ENCODE assay signal across 26 cellular contexts in genomic region chrX:41703574-41704029, GRCh38. TPM values are rescaled to one million over a fixed set of nuclear protein-coding genes. Genes with fewer than 3 reads are reported as not detected.
"Had no signal": no experiment of that assay in that cellular context is flagged by ENCODE, and none has a peak within 500 bp of the region (broad histone marks: within the 10 kb centered on the region; RNA-seq: fewer than 3 reads in every experiment).

No MANE protein-coding gene starts in this region.

- H3K4me3 ChIP-seq: dorsolateral prefrontal cortex, gastrocnemius medialis, neural progenitor cell, right atrium auricular region, stomach, testis, upper lobe of left lung had no signal

- H3K36me3 Mint-ChIP-seq: activated naive CD8-positive, alpha-beta T cell; neural progenitor cell had no signal

- H3K27ac Mint-ChIP-seq: activated CD8-positive, alpha-beta memory T cell treated with anti-CD3 and anti-CD28 coated beads, Interleukin-2, amount 10 ng/mL, durations not matched to agents 7 days and 5 days; activated T-cell treated with anti-CD3 and anti-CD28 coated beads, Interleukin-2, amount 50 U/mL, for 24 hours; brain; neural progenitor cell; progenitor cell of endocrine pancreas had no signal

- DNase-seq: activated CD4-positive, alpha-beta T cell treated with anti-CD3 and anti-CD28 coated beads for 1 hour; activated CD4-positive, alpha-beta T cell treated with anti-CD3 and anti-CD28 coated beads, Interleukin-2, amount 50 U/mL, for 48 hours; activated CD8-positive, alpha-beta memory T cell treated with anti-CD3 and anti-CD28 coated beads, Interleukin-2, amount 10 ng/mL, durations not matched to agents 7 days and 5 days; activated gamma-delta T cell; activated T-cell treated with anti-CD3 and anti-CD28 coated beads, Interleukin-2, amount 50 U/mL, for 24 hours; caudate nucleus; dorsolateral prefrontal cortex; gastrocnemius medialis; head of caudate nucleus; left ventricle myocardium superior; stimulated activated CD4-positive, alpha-beta T cell treated with anti-CD3 and anti-CD28 coated beads, Interleukin-2, amount 100 ng/mL, for 24 hours; stomach; T1000; testis; upper lobe of left lung had no signal

- H3K36me3 ChIP-seq: gastrocnemius medialis, neural progenitor cell, right atrium auricular region, stomach, upper lobe of left lung had no signal

- H2AFZ ChIP-seq: neural progenitor cell had no signal

- H3K4me1 ChIP-seq: gastrocnemius medialis, neural progenitor cell, right atrium auricular region, stomach, testis had no signal

- H3K4me3 Mint-ChIP-seq: activated CD8-positive, alpha-beta memory T cell treated with anti-CD3 and anti-CD28 coated beads, Interleukin-2, amount 10 ng/mL, durations not matched to agents 7 days and 5 days; activated naive CD8-positive, alpha-beta T cell; activated T-cell treated with anti-CD3 and anti-CD28 coated beads, Interleukin-2, amount 50 U/mL, for 24 hours; brain; neural progenitor cell had no signal

- H3K27ac ChIP-seq: gastrocnemius medialis, neural progenitor cell, right atrium auricular region, stomach, testis, upper lobe of left lung had no signal

- H3K4me2 ChIP-seq: neural progenitor cell had no signal

- H3K27me3 ChIP-seq: gastrocnemius medialis, neural progenitor cell, right atrium auricular region, stomach, testis, upper lobe of left lung had no signal

- ATAC-seq: activated CD8-positive, alpha-beta memory T cell treated with anti-CD3 and anti-CD28 coated beads, Interleukin-2, amount 10 ng/mL, durations not matched to agents 7 days and 5 days; gastrocnemius medialis; left ventricle myocardium superior had no signal

- H3K27me3 Mint-ChIP-seq: activated CD8-positive, alpha-beta memory T cell treated with anti-CD3 and anti-CD28 coated beads, Interleukin-2, amount 10 ng/mL, durations not matched to agents 7 days and 5 days; activated naive CD8-positive, alpha-beta T cell; brain; progenitor cell of endocrine pancreas had no signal

- H3K9me3 ChIP-seq: gastrocnemius medialis, right atrium auricular region, stomach, testis, upper lobe of left lung had no signal

- H3K4me1 Mint-ChIP-seq: neural progenitor cell had no signal

- H3K9ac ChIP-seq: neural progenitor cell had no signal

- H3K9me3 Mint-ChIP-seq: activated T-cell treated with anti-CD3 and anti-CD28 coated beads, Interleukin-2, amount 50 U/mL, for 24 hours; brain; neural progenitor cell had no signal

RNA-seq across cellular contexts. Expression of gene GPR34, which starts 14.8 kb away (rescaled TPM):
- total RNA-seq: epithelial cell of proximal tubule, fibroblast of lung, kidney epithelial cell, progenitor cell of endocrine pancreas had no signal
- polyA plus RNA-seq: fibroblast of lung had no signal

RNA-seq across cellular contexts. Expression of gene GPR82, which starts 20.4 kb away (rescaled TPM):
- total RNA-seq: epithelial cell of proximal tubule, fibroblast of lung, gastrocnemius medialis, kidney epithelial cell, myocyte, osteoblast, progenitor cell of endocrine pancreas, skeletal muscle tissue had no signal
- polyA plus RNA-seq: fibroblast of lung had no signal
